In genomic region chr1:182789138-182790076, GRCh38 we compare ENCODE assay signal across 8 cellular contexts.
DNase-seq lines count a peak whose midpoint lies in the region; ATAC-seq lines count a peak whose summit lies in the region.

Gene NPL, plus strand, starts transcription at chr1:182789773. Its CDS starts 4,599 bp downstream, at chr1:182794372.

- H2AFZ ChIP-seq in ACC112 (ENCODE audit: low read length, unreplicated experiment) = peak within 1 kb of the TSS; percentile 86

- peak; percentile 95 for ATAC-seq in GM18868 (IDR thresholded peaks at IDR 0.05; ENCODE audit: unreplicated experiment)
- peak; percentile 90 for ATAC-seq in HG03097 (IDR thresholded peaks at IDR 0.05; ENCODE audit: low FRiP score, unreplicated experiment)
- ATAC-seq in activated CD4-positive, CD25-positive, alpha-beta regulatory T cell treated with anti-CD3 and anti-CD28 coated beads, Interleukin-2, amount 50 U/mL, for 24 hours = peak; percentile 95 to 96

- H3K27ac ChIP-seq in ACC112 (ENCODE audit: low read depth, low read length) = no peak within 1 kb of the TSS

- H3K4me1 ChIP-seq in ACC112 (ENCODE audit: control insufficient read depth, insufficient read depth, low read length, unreplicated experiment) = no peaks in the 10 kb centered on the region

- H3K27me3 ChIP-seq in ACC112 (ENCODE audit: insufficient read depth, low read length) = no peaks in the 10 kb centered on the region

- H3K4me3 ChIP-seq in ACC112 (ENCODE audit: low read depth, low read length) = peak within 1 kb of the TSS; percentile 88

- no peaks in the 10 kb centered on the region for H3K36me3 ChIP-seq in ACC112 (ENCODE audit: insufficient read depth, low read length)

- DNase-seq in NCI-H2227 (lab: John Stamatoyannopoulos, UW; ENCODE audit: unreplicated experiment) (peak; percentile 91), cerebellar cortex (ENCODE audit: low spot score) (peak; percentile 47), kidney tubule cell (ENCODE audit: low spot score) (peak; percentile 71)
- DNase-seq in stimulated activated CD4-positive, alpha-beta T cell treated with anti-CD3 and anti-CD28 coated beads, Interleukin-1b, Interleukin-23, amount 100 ng/mL, for 4 hours (ENCODE audit: low read depth in 2 of 2) = peak; percentile 74 to 82

- H3K79me2 ChIP-seq in ACC112 (ENCODE audit: control insufficient read depth, insufficient read depth, low read length, unreplicated experiment) = no peaks in the 10 kb centered on the region
